Comparison of ENCODE assay signal across 8 cellular contexts in genomic region chr2:17309741-17310339, GRCh38.
DNase-seq lines count a peak whose midpoint lies in the region; ATAC-seq and TF ChIP-seq lines count a peak whose summit lies in the region.

No MANE protein-coding gene starts in this region.

- H3K4me3 ChIP-seq in NB4 (ENCODE audit: low read depth, low read length) (no peak overlapping the region), fibroblast of the aortic adventitia (ENCODE audit: low read depth, low read length) (no peak overlapping the region)

- no peaks in the 10 kb centered on the region for H3K9me3 Mint-ChIP-seq in osteocyte (ENCODE audit: unreplicated experiment)

- TF ChIP-seq POLR2A in NB4 (IDR thresholded peaks at IDR 0.05; ENCODE audit: extremely low read depth, insufficient read length) = no peak

- no peak overlapping the region for H3K4me3 Mint-ChIP-seq in osteocyte (ENCODE audit: unreplicated experiment)

- no peaks in the 10 kb centered on the region for H3K4me1 Mint-ChIP-seq in osteocyte (ENCODE audit: unreplicated experiment)

- ATAC-seq in GM18517 (IDR thresholded peaks at IDR 0.05; ENCODE audit: unreplicated experiment) = peak; percentile 93
- peak; percentile 76 for ATAC-seq in HG02840 (IDR thresholded peaks at IDR 0.05; ENCODE audit: low FRiP score, unreplicated experiment)

- no peak overlapping the region for H3K27ac Mint-ChIP-seq in osteocyte (ENCODE audit: unreplicated experiment)

- no peaks in the 10 kb centered on the region for H3K27me3 Mint-ChIP-seq in osteocyte (ENCODE audit: unreplicated experiment)

- TF ChIP-seq CTCF in AG09319 (IDR thresholded peaks at IDR 0.05; ENCODE audit: low read depth, low read length) (peak; percentile 65), NB4 (IDR thresholded peaks at IDR 0.05; ENCODE audit: low read depth, low read length) (peak; percentile 76), fibroblast of the aortic adventitia (IDR thresholded peaks at IDR 0.05; ENCODE audit: insufficient read depth, low read length) (peak; percentile 77), osteocyte (IDR thresholded peaks at IDR 0.05) (peak; percentile 62)

- H3K36me3 Mint-ChIP-seq in osteocyte (ENCODE audit: unreplicated experiment) = no peaks in the 10 kb centered on the region

- DNase-seq in AG09319 (ENCODE audit: extremely low read depth, low read depth) = peak; percentile 7
- DNase-seq in NB4 (ENCODE audit: low read depth) = peak; percentile 64
- peak; percentile 20 for DNase-seq in SHP77 treated with DMSO at 0.1 percent for 48 hours (lab: John Stamatoyannopoulos, UW)
- peak; percentile 47 for DNase-seq in fibroblast of the aortic adventitia (ENCODE audit: low read depth)
- DNase-seq in osteocyte (ENCODE audit: extremely low spot score, unreplicated experiment) = no peak
- DNase-seq in activated CD4-positive, CD25-positive, alpha-beta regulatory T cell (lab: John Stamatoyannopoulos, UW) = no peak

Comparison
In these comparisons a context has a peak if more than half of its experiments do, and no peak if none do; other contexts are left out.
1. DNase-seq: peak in AG09319 (single experiment), NB4 (single experiment), SHP77 treated with DMSO at 0.1 percent for 48 hours (single experiment) and fibroblast of the aortic adventitia (single experiment); none in osteocyte (single experiment) and activated CD4-positive, CD25-positive, alpha-beta regulatory T cell (0 of 4).
2. Peak in every context shown above with its lines, with median percentiles within 50 percentile points of each other: CTCF ChIP-seq.